ENCODE assay signal across 8 cellular contexts in the genomic region with DNA sequence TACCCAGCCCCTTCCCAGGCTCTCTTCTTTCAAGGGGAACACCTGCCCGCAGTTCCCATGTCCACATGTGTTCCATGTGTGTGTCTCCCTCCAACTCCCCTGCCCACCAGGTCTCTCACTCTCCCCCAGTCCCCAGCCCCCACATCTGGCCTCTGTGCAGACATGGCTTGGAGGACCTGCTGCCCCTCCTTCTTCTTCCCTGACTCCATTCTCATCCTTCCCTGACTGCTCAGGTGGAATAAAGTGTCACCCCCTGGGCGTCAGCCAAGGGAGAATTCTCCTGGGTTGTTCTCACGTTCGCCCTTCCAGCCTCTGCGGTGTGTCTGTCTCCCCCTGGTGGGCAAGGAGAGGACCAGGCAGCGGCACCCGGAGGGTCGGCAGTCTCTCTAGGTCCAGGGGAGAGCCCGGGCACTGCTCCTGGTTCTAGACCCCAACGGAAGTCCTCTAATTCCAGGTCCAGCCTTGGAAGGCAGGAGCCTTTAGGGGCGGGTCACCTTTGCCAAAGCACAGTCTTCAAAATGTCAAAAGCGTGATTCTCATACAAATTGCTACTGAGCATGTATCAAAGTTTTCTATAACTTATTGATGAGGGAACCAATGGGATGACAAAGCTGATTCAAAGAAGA. TPM values are rescaled to one million over a fixed set of nuclear protein-coding genes. Genes with fewer than 3 reads are reported as not detected.
DNase-seq lines count a peak whose midpoint lies in the region; ATAC-seq, FAIRE-seq and TF ChIP-seq lines count a peak whose summit lies in the region.

No MANE protein-coding gene starts in this region.

- H3K36me3 ChIP-seq in PC-3 (ENCODE audit: low read depth, low read length) (no peaks in the 10 kb centered on the region), trophoblast cell (ENCODE audit: control insufficient read depth in 1 of 2, insufficient read depth in 2 of 2, low read length in 2 of 2) (no peaks in the 10 kb centered on the region), uterus (no peaks in the 10 kb centered on the region)

- H3K79me1 ChIP-seq in trophoblast cell (ENCODE audit: low read length), result no peaks in the 10 kb centered on the region

- no peak overlapping the region for H4K91ac ChIP-seq in trophoblast cell (ENCODE audit: low read depth, low read length)

- intact Hi-C loops in PC-3 (cut with micrococcal nuclease), result loop anchor here (1.0 kb wide), 1 partner anchor 30 kb away; no protein-coding TSS in a partner anchor
- intact Hi-C loops in uterus (cut with DNase I; ENCODE audit: low total_unique reads), result no loop called here

- H3K9me2 ChIP-seq in PC-3 (replicated peaks; ENCODE audit: low read length), result no peaks in the 10 kb centered on the region

- no peaks in the 10 kb centered on the region for H4K20me1 ChIP-seq in PC-3 (ENCODE audit: low read length)

- no peaks in the 10 kb centered on the region for H3K9me3 ChIP-seq in PC-3 (ENCODE audit: low read length)
- H3K9me3 ChIP-seq in trophoblast cell (ENCODE audit: insufficient read depth, low read depth, low read length), result no peaks in the 10 kb centered on the region
- no peaks in the 10 kb centered on the region for H3K9me3 ChIP-seq in uterus

- peak; percentile 78 for ATAC-seq in PC-3
- ATAC-seq in HG02759 (IDR thresholded peaks at IDR 0.05; ENCODE audit: unreplicated experiment), result no peak

- no peak overlapping the region for H3K23ac ChIP-seq in trophoblast cell (ENCODE audit: low read length)

- no peak overlapping the region for H3K14ac ChIP-seq in trophoblast cell (ENCODE audit: low read length)

- H2AFZ ChIP-seq in PC-3 (ENCODE audit: low read length) (peak overlapping the region; percentile 42; the same call in 1 of the 2 replicates), trophoblast cell (ENCODE audit: insufficient read depth, low read length, poor library complexity) (no peak overlapping the region)

- DNase-seq in DMS153 (lab: John Stamatoyannopoulos, UW) (peak; percentile 36), HTR-8/SVneo (ENCODE audit: insufficient read length, low spot score) (peak; percentile 83), PC-3 (peak; percentile 86), activated T-cell treated with anti-CD3 and anti-CD28 coated beads for 48 hours (ENCODE audit: low read depth) (peak; percentile 61), fibroblast of peridontal ligament (ENCODE audit: extremely low read depth) (peak; percentile 18), trophoblast cell (peak; percentile 23 to 71), uterus (peak in 1 of 2 donors; percentile 50)

- POLR2A ChIA-PET in PC-3 (lab: Charles Lee; ENCODE audit: unreplicated experiment), result no interaction called here

- no peak overlapping the region for H2BK12ac ChIP-seq in trophoblast cell (ENCODE audit: low read length)

- peak; percentile 80 for FAIRE-seq in HTR-8/SVneo (lab: Jason Lieb, UNC)

- no TSS peak for BruUV-seq in PC-3 (replicated peaks; lab: Mats Ljungman, UMichigan)

- no peak overlapping the region for H3K27ac ChIP-seq in PC-3 (ENCODE audit: low read length)
- no peak overlapping the region for H3K27ac ChIP-seq in trophoblast cell (ENCODE audit: low read depth, low read length)
- H3K27ac ChIP-seq in uterus, result no peak overlapping the region

- H3K4me2 ChIP-seq in PC-3 (ENCODE audit: low read length), result peak overlapping the region; percentile 46
- no peak overlapping the region for H3K4me2 ChIP-seq in trophoblast cell (ENCODE audit: low read length)

- no peaks in the 10 kb centered on the region; the same call in 1 of the 2 replicates for H3K27me3 ChIP-seq in PC-3 (ENCODE audit: low read length)
- no peaks in the 10 kb centered on the region for H3K27me3 ChIP-seq in trophoblast cell (ENCODE audit: insufficient read depth, low read length)
- H3K27me3 ChIP-seq in uterus, result no peaks in the 10 kb centered on the region

- WGBS in trophoblast cell (ENCODE audit: extremely low coverage, insufficient coverage, insufficient read length), result no CpG with 5 or more reads among the region's 12 CpGs

- peak; percentile 98 for TF ChIP-seq CTCF in PC-3 (conservative IDR thresholded peaks at IDR 0.05; ENCODE audit: low read depth, low read length)
- peak; percentile 38 to 68 (median 61) for TF ChIP-seq CTCF in uterus (IDR thresholded peaks at IDR 0.05)

- H3K9ac ChIP-seq in PC-3 (ENCODE audit: low read length), result no peak overlapping the region
- H3K9ac ChIP-seq in trophoblast cell (ENCODE audit: low read length), result no peak overlapping the region

- H3K4me3 ChIP-seq in PC-3 (ENCODE audit: low read length) (no peak overlapping the region; the same call in 1 of the 2 replicates), trophoblast cell (ENCODE audit: low read depth, low read length) (no peak overlapping the region), uterus (no peak overlapping the region)

- H3K4ac ChIP-seq in trophoblast cell (ENCODE audit: low read depth, low read length), result no peak overlapping the region

- H2AK5ac ChIP-seq in trophoblast cell (ENCODE audit: low read length), result no peak overlapping the region

- H3F3A ChIP-seq in PC-3 (ENCODE audit: low read length, unreplicated experiment), result no peaks in the 10 kb centered on the region

- no peak overlapping the region for H3K18ac ChIP-seq in trophoblast cell (ENCODE audit: low read length)

- H3K4me1 ChIP-seq in PC-3 (ENCODE audit: insufficient read depth, low read length), result 0 out of 2 replicates have a peak, but pooled peaks cover 5% of the 10 kb centered on the region
- H3K4me1 ChIP-seq in trophoblast cell (ENCODE audit: control insufficient read depth in 1 of 2, insufficient read depth in 2 of 2, low read length in 2 of 2), result no peaks in the 10 kb centered on the region
- no peaks in the 10 kb centered on the region for H3K4me1 ChIP-seq in uterus

- H4K8ac ChIP-seq in trophoblast cell (ENCODE audit: low read depth, low read length), result no peak overlapping the region

- H2BK5ac ChIP-seq in trophoblast cell (ENCODE audit: low read depth, low read length, poor library complexity), result no peak overlapping the region

- no peak overlapping the region for H4K12ac ChIP-seq in trophoblast cell (ENCODE audit: low read depth, low read length)

- H2BK120ac ChIP-seq in trophoblast cell (ENCODE audit: insufficient read depth, low read length, poor library complexity), result no peak overlapping the region

- H3K79me2 ChIP-seq in PC-3 (ENCODE audit: low read length) (no peaks in the 10 kb centered on the region), trophoblast cell (ENCODE audit: control insufficient read depth, insufficient read depth, low read length, poor library complexity) (no peaks in the 10 kb centered on the region)

- TF ChIP-seq POLR2A in uterus (IDR thresholded peaks at IDR 0.05), result no peak

- CTCF ChIA-PET in PC-3 (lab: Charles Lee), result no interaction called here

RNA-seq across cellular contexts. Expression of gene EBF4, which starts 50.5 kb away (rescaled TPM):
- total RNA-seq in PC-3 (2014; rRNA removed) (0.98 and 1.8 TPM in 2 replicates), uterus (10 to 100 TPM in 3 of 4 donors, 1 to 10 TPM in 1; 7.1 to 69.5 (median 21.7) TPM)
- 8.1 TPM in 2 replicates for polyA plus RNA-seq in trophoblast cell (2013)

RNA-seq across cellular contexts. Expression of gene CPXM1, which starts 57.4 kb away (rescaled TPM):
- total RNA-seq in PC-3 (2014; rRNA removed) (not detected in 2 replicates), uterus (100 to 1,000 TPM in 1 of 4 donors, 10 to 100 TPM in 3; 15.3 to 154 (median 19.1) TPM)
- polyA plus RNA-seq in trophoblast cell (2013), result 21.0 and 21.4 TPM in 2 replicates

Comparison
In these comparisons a context has a peak if more than half of its experiments do, and no peak if none do; other contexts are left out.
1. RNA of gene CPXM1, which starts 57.4 kb away (total RNA-seq): 15.3 to 154 TPM in uterus; not detected in PC-3; every median in the first group is over 10 times any median in the second.